21 cellular contexts compared by ENCODE assay signal in genomic region chr12:53603196-53603595, GRCh38. TPM values are rescaled to one million over a fixed set of nuclear protein-coding genes. Genes with fewer than 3 reads are reported as not detected.
A peak's percentile ranks its signal among the peaks of the same experiment; 100 is the strongest.
DNase-seq lines count a peak whose midpoint lies in the region; ATAC-seq, FAIRE-seq and TF ChIP-seq lines count a peak whose summit lies in the region.
"Had no signal": no experiment of that assay in that cellular context is flagged by ENCODE, and none has a peak within 500 bp of the region (broad histone marks: within the 10 kb centered on the region; RNA-seq: fewer than 3 reads in every experiment).

No MANE protein-coding gene starts in this region.

- no peak overlapping the region; the same call in 1 of the 2 replicates for H2AFZ ChIP-seq in Loucy (ENCODE audit: low read length)

- peaks cover 31% of the 10 kb centered on the region for H3K4me1 Mint-ChIP-seq in dendritic cell treated with granulocyte-macrophage colony-stimulating factor and Interleukin-4, amounts not matched to agents 40 ng/mL and 50 ng/mL, for 4 days (ENCODE audit: low read depth)
- peaks cover 23 to 34% of the 10 kb centered on the region in 2 donors for H3K4me1 Mint-ChIP-seq in natural killer cell

- peaks cover 4% of the 10 kb centered on the region; the same call in 1 of the 2 replicates for H3K36me3 ChIP-seq in Loucy (ENCODE audit: insufficient read depth, low read length)
- no peaks in the 10 kb centered on the region for H3K36me3 ChIP-seq in pancreas
- H3K36me3 ChIP-seq: prostate gland had no signal

- H3K27me3 ChIP-seq in Loucy (ENCODE audit: insufficient read depth, low read length, poor library complexity, severe bottlenecking) (no peaks in the 10 kb centered on the region), pancreas (no peaks in the 10 kb centered on the region)
- H3K27me3 ChIP-seq: heart right ventricle had no signal

- no peak for FAIRE-seq in pancreas (lab: Jason Lieb, UNC)
- FAIRE-seq: astrocyte had no signal

- peaks cover 27% of the 10 kb centered on the region for H3K36me3 Mint-ChIP-seq in dendritic cell treated with granulocyte-macrophage colony-stimulating factor and Interleukin-4, amounts not matched to agents 40 ng/mL and 50 ng/mL, for 4 days (ENCODE audit: low read depth)
- H3K36me3 Mint-ChIP-seq in natural killer cell, result no peaks in the 10 kb centered on the region

- H3K4me1 ChIP-seq in Loucy (ENCODE audit: insufficient read depth, low read length, poor library complexity, severe bottlenecking) (peaks cover 16% of the 10 kb centered on the region), pancreas (peaks cover 0 to 12% (median 5%) of the 10 kb centered on the region in 3 donors)

- TF ChIP-seq CTCF in AG10803 (conservative IDR thresholded peaks at IDR 0.05; ENCODE audit: low read length) (no peak), Loucy (conservative IDR thresholded peaks at IDR 0.05; ENCODE audit: low read length) (no peak), natural killer cell (IDR thresholded peaks at IDR 0.05) (no peak), pancreas (IDR thresholded peaks at IDR 0.05) (no peak)

- peak overlapping the region; percentile 47 for H3K4me2 ChIP-seq in Loucy (ENCODE audit: low read depth, low read length, poor library complexity, severe bottlenecking)

- peak; percentile 25 for DNase-seq in AG10803 (ENCODE audit: low read depth)
- no peak for DNase-seq in natural killer cell
- DNase-seq in pancreas, result no peak
- no peak for DNase-seq in activated CD4-positive, alpha-beta T cell treated with anti-CD3 and anti-CD28 coated beads, Interleukin-2, amount 50 U/mL, for 1 hour
- DNase-seq in stimulated activated CD4-positive, alpha-beta T cell treated with anti-CD3 and anti-CD28 coated beads, Interleukin-12 subunit alpha, Interleukin-12 subunit beta, amount 100 ng/mL, for 4 hours, result no peak
- DNase-seq: ACHN; activated CD4-positive, alpha-beta T cell treated with anti-CD3 and anti-CD28 coated beads for 1 hour; activated gamma-delta T cell; COR-L47; cortex of kidney; heart right ventricle; kidney glomerular epithelial cell; NCI-H345; SHP77 treated with DMSO at 0.1 percent for 48 hours; T-helper 17 cell had no signal

- H3K9me2 ChIP-seq in Loucy (replicated peaks; ENCODE audit: low read depth, low read length), result no peaks in the 10 kb centered on the region

- no peak overlapping the region for H3K27ac ChIP-seq in pancreas
- H3K27ac ChIP-seq: prostate gland had no signal

- H3K9me3 Mint-ChIP-seq in dendritic cell treated with granulocyte-macrophage colony-stimulating factor and Interleukin-4, amounts not matched to agents 40 ng/mL and 50 ng/mL, for 4 days, result no peaks in the 10 kb centered on the region
- no peaks in the 10 kb centered on the region for H3K9me3 Mint-ChIP-seq in natural killer cell
- H3K9me3 Mint-ChIP-seq: stimulated activated naive CD8-positive, alpha-beta T cell treated with anti-CD3 and anti-CD28 coated beads, Interleukin-15, Interleukin-2, amounts not matched to agents 100 ng/mL and 50 ng/mL, for 24 hours had no signal

- H3K27me3 Mint-ChIP-seq in dendritic cell treated with granulocyte-macrophage colony-stimulating factor and Interleukin-4, amounts not matched to agents 40 ng/mL and 50 ng/mL, for 4 days, result no peaks in the 10 kb centered on the region
- no peaks in the 10 kb centered on the region for H3K27me3 Mint-ChIP-seq in natural killer cell (ENCODE audit: low read depth in 2 of 2)
- H3K27me3 Mint-ChIP-seq: stimulated activated naive CD8-positive, alpha-beta T cell treated with anti-CD3 and anti-CD28 coated beads, Interleukin-15, Interleukin-2, amounts not matched to agents 100 ng/mL and 50 ng/mL, for 24 hours; T-helper 17 cell had no signal

- H3K4me3 ChIP-seq in AG10803 (ENCODE audit: low read length) (no peak overlapping the region), Loucy (ENCODE audit: low read length, poor library complexity, severe bottlenecking) (peak overlapping the region; percentile 3), pancreas (no peak overlapping the region)
- H3K4me3 ChIP-seq: heart right ventricle, prostate gland had no signal

- no peak for ATAC-seq in natural killer cell
- ATAC-seq in pancreas, result no peak
- ATAC-seq in HG03565 (IDR thresholded peaks at IDR 0.05; ENCODE audit: unreplicated experiment), result no peak
- ATAC-seq: heart right ventricle, T-helper 17 cell had no signal

- H3K9me3 ChIP-seq in Loucy (ENCODE audit: insufficient read depth, low read depth, low read length) (no peaks in the 10 kb centered on the region), pancreas (no peaks in the 10 kb centered on the region)
- H3K9me3 ChIP-seq: heart right ventricle, prostate gland had no signal

- intact Hi-C loops in dendritic cell treated with granulocyte-macrophage colony-stimulating factor and Interleukin-4, amounts not matched to agents 40 ng/mL and 50 ng/mL, for 4 days (cut with micrococcal nuclease), result no loop called here
- intact Hi-C loops in natural killer cell (cut with micrococcal nuclease) (no loop called here), pancreas (cut with DNase I) (no loop called here)

- H3F3A ChIP-seq in Loucy (ENCODE audit: low read depth), result 0 out of 2 replicates have a peak, but pooled peaks cover 2% of the 10 kb centered on the region

- no peaks in the 10 kb centered on the region for H4K20me1 ChIP-seq in Loucy (ENCODE audit: insufficient read depth, low read length, poor library complexity, severe bottlenecking)

- H3K79me2 ChIP-seq in Loucy (ENCODE audit: insufficient read depth, low read length), result peaks cover 13% of the 10 kb centered on the region

- H3K9ac ChIP-seq in Loucy (ENCODE audit: low read depth, low read length, poor library complexity, severe bottlenecking), result peak overlapping the region; percentile 38

- H3K4me3 Mint-ChIP-seq in dendritic cell treated with granulocyte-macrophage colony-stimulating factor and Interleukin-4, amounts not matched to agents 40 ng/mL and 50 ng/mL, for 4 days, result no peak overlapping the region
- no peak overlapping the region for H3K4me3 Mint-ChIP-seq in natural killer cell
- H3K4me3 Mint-ChIP-seq: stimulated activated naive CD8-positive, alpha-beta T cell treated with anti-CD3 and anti-CD28 coated beads, Interleukin-15, Interleukin-2, amounts not matched to agents 100 ng/mL and 50 ng/mL, for 24 hours; T-helper 17 cell had no signal

- peak overlapping the region; percentile 33 for H3K27ac Mint-ChIP-seq in dendritic cell treated with granulocyte-macrophage colony-stimulating factor and Interleukin-4, amounts not matched to agents 40 ng/mL and 50 ng/mL, for 4 days
- H3K27ac Mint-ChIP-seq in natural killer cell, result peak overlapping the region; percentile 50 to 65
- H3K27ac Mint-ChIP-seq: stimulated activated naive CD8-positive, alpha-beta T cell treated with anti-CD3 and anti-CD28 coated beads, Interleukin-15, Interleukin-2, amounts not matched to agents 100 ng/mL and 50 ng/mL, for 24 hours had no signal

RNA-seq across cellular contexts. Expression of gene ATF7, which starts 23.0 kb away (rescaled TPM):
- 10 to 100 TPM; 32.3 to 42.3 (median 34.9) TPM for total RNA-seq in natural killer cell
- total RNA-seq in pancreas, result 10 to 100 TPM; 13.5 to 31.5 (median 19.6) TPM
- polyA plus RNA-seq in pancreas, result 10 to 100 TPM; 11.6 to 17.3 TPM
